ENCODE assay signal across 1 cellular context in genomic region chr14:69252851-69253250, GRCh38.
TF ChIP-seq lines count a peak whose summit lies in the region.

No MANE protein-coding gene starts in this region.

TF ChIP-seq in H1, 55 proteins besides CTCF, POLR2A, EP300 and RAD21:
- TF ChIP-seq NANOG (IDR thresholded peaks at IDR 0.05; ENCODE audit: insufficient read depth, low read depth, low read length, poor library complexity, severe bottlenecking) (no peak), RXRA (IDR thresholded peaks at IDR 0.05; ENCODE audit: insufficient read depth, low read depth, low read length) (no peak), JUND (IDR thresholded peaks at IDR 0.05; ENCODE audit: low read length) (no peak), KDM1A (IDR thresholded peaks at IDR 0.05; ENCODE audit: borderline replicate concordance, low read length) (no peak), MAFK (IDR thresholded peaks at IDR 0.05; ENCODE audit: low read depth, low read length) (no peak)
